In the genomic region with DNA sequence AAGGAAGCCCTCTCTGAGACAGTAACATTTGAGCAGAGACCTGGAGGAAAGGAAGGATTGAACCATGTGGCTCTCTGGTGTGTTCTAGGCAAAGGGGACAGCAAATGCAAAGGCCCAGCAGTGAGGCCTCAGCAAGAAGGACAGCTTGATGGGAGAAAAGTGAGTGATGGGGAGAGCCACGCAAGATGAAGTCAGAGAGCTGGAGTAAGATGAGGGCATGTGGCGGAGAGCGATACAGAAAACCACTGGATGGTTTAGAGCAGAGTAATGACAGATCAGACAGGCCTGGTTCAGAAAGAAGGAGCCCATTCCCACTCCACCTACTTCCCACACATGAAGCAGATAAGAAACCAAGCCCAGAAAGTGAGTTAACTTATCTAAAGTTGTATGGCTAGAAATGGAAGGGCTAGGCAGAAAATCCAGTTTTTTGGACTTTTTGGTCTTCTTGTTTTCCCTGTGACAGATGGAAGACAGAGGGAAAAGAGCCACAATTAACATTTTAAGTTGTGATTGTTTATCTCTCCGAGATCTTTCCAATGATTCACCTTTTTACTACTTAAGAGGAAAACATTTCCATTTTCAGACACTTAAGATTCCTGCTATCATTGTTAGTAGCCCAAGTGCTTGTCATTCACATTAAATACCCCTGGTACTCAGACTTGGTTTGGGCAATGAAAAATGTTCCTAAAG, we compare ENCODE assay signal across 9 cellular contexts. TPM values are rescaled to one million over a fixed set of nuclear protein-coding genes. Genes with fewer than 3 reads are reported as not detected.
A peak's percentile ranks its signal among the peaks of the same experiment; 100 is the strongest.
DNase-seq lines count a peak whose midpoint lies in the region; ATAC-seq and TF ChIP-seq lines count a peak whose summit lies in the region.
"Had no signal": no experiment of that assay in that cellular context is flagged by ENCODE, and none has a peak within 500 bp of the region (broad histone marks: within the 10 kb centered on the region; RNA-seq: fewer than 3 reads in every experiment).

No MANE protein-coding gene starts in this region.

- H4K20me1 ChIP-seq in hepatocyte (ENCODE audit: insufficient read depth, poor library complexity, severe bottlenecking) = no peaks in the 10 kb centered on the region

- H3K27me3 ChIP-seq in hepatocyte = peaks cover 7% of the 10 kb centered on the region

- CTCF ChIA-PET in activated CD4-positive, alpha-beta memory T cell treated with anti-CD3 and anti-CD28 coated beads for 36 hours (lab: Charles Lee) = interaction anchor here (1.0 to 2.6 kb wide), 2 partner anchors 16 to 202 kb away, joined by 3 to 10 read pairs; a partner anchor contains a TSS

- POLR2A ChIA-PET in activated CD4-positive, alpha-beta memory T cell treated with anti-CD3 and anti-CD28 coated beads for 36 hours (lab: Charles Lee) = interaction anchor here (1.1 kb wide), 1 partner anchor 10 kb away, joined by 3 read pairs; no protein-coding TSS in a partner anchor

- peak overlapping the region; percentile 89 for H3K4me3 Mint-ChIP-seq in T-helper 2 cell treated with Interferon-gamma antibody and Interleukin-4, amounts not matched to agents 5 μg/mL and 100 μg/mL, for 36 hours
- peak overlapping the region; percentile 89 for H3K4me3 Mint-ChIP-seq in activated CD4-positive, alpha-beta memory T cell treated with anti-CD3 and anti-CD28 coated beads for 36 hours
- peak overlapping the region; percentile 82 to 90 for H3K4me3 Mint-ChIP-seq in stimulated activated naive B cell treated with anti-CD40 and anti-IgM and Interleukin-4, amounts not matched to agents 10 μg/mL and 1 μg/mL and 100 μg/mL, for 72 hours

- no peak for ATAC-seq in stimulated activated naive B cell treated with anti-CD40 and anti-IgM and Interleukin-4, amounts not matched to agents 10 μg/mL and 1 μg/mL and 100 μg/mL, for 72 hours (replicated peaks)

- no peak for TF ChIP-seq CTCF in hepatocyte (IDR thresholded peaks at IDR 0.05; ENCODE audit: poor library complexity)

- peaks cover 9% of the 10 kb centered on the region for H3K27me3 Mint-ChIP-seq in T-helper 2 cell treated with Interferon-gamma antibody and Interleukin-4, amounts not matched to agents 5 μg/mL and 100 μg/mL, for 36 hours (ENCODE audit: low read depth)
- peaks cover 3% of the 10 kb centered on the region for H3K27me3 Mint-ChIP-seq in activated CD4-positive, alpha-beta memory T cell treated with anti-CD3 and anti-CD28 coated beads for 36 hours
- peaks cover 17 to 29% of the 10 kb centered on the region in 2 donors for H3K27me3 Mint-ChIP-seq in stimulated activated naive B cell treated with anti-CD40 and anti-IgM and Interleukin-4, amounts not matched to agents 10 μg/mL and 1 μg/mL and 100 μg/mL, for 72 hours

- H3K4me3 ChIP-seq in hepatocyte = peak overlapping the region; percentile 43

- no peaks in the 10 kb centered on the region for H3K9me2 ChIP-seq in hepatocyte (replicated peaks; ENCODE audit: insufficient read depth)

- H3K36me3 Mint-ChIP-seq in T-helper 2 cell treated with Interferon-gamma antibody and Interleukin-4, amounts not matched to agents 5 μg/mL and 100 μg/mL, for 36 hours (ENCODE audit: low read depth) = peaks cover 3% of the 10 kb centered on the region
- no peaks in the 10 kb centered on the region for H3K36me3 Mint-ChIP-seq in activated CD4-positive, alpha-beta memory T cell treated with anti-CD3 and anti-CD28 coated beads for 36 hours
- H3K36me3 Mint-ChIP-seq in stimulated activated naive B cell treated with anti-CD40 and anti-IgM and Interleukin-4, amounts not matched to agents 10 μg/mL and 1 μg/mL and 100 μg/mL, for 72 hours = peaks cover 0 to 4% of the 10 kb centered on the region in 2 donors

- H3K36me3 ChIP-seq in hepatocyte (replicated peaks; ENCODE audit: insufficient read depth, low read depth) = no peaks in the 10 kb centered on the region

- DNase-seq in T-helper 2 cell treated with Interferon-gamma antibody and Interleukin-4, amounts not matched to agents 5 μg/mL and 100 μg/mL, for 36 hours (ENCODE audit: low spot score) = no peak
- DNase-seq in T-helper 2 cell (no peak), hepatocyte (ENCODE audit: low spot score) (no peak), foreskin melanocyte (no peak), NCI-H510A (lab: John Stamatoyannopoulos, UW) (no peak), germinal center (ENCODE audit: low spot score) (no peak)
- DNase-seq in activated CD4-positive, alpha-beta memory T cell treated with anti-CD3 and anti-CD28 coated beads for 36 hours = no peak
- no peak for DNase-seq in stimulated activated naive B cell treated with anti-CD40 and anti-IgM and Interleukin-4, amounts not matched to agents 10 μg/mL and 1 μg/mL and 100 μg/mL, for 72 hours

- peaks cover 7% of the 10 kb centered on the region for H3K4me1 ChIP-seq in hepatocyte (ENCODE audit: insufficient read depth)

- H3K79me2 ChIP-seq in hepatocyte = no peaks in the 10 kb centered on the region

- H3K9me3 ChIP-seq in hepatocyte (ENCODE audit: low read depth) = no peaks in the 10 kb centered on the region

- H3K4me2 ChIP-seq in hepatocyte = peak overlapping the region; percentile 94

- H3K27ac ChIP-seq in hepatocyte = peak overlapping the region; percentile 31

- H3K9me3 Mint-ChIP-seq in T-helper 2 cell treated with Interferon-gamma antibody and Interleukin-4, amounts not matched to agents 5 μg/mL and 100 μg/mL, for 36 hours = peaks cover 4% of the 10 kb centered on the region
- H3K9me3 Mint-ChIP-seq in activated CD4-positive, alpha-beta memory T cell treated with anti-CD3 and anti-CD28 coated beads for 36 hours = peaks cover 3% of the 10 kb centered on the region
- H3K9me3 Mint-ChIP-seq in stimulated activated naive B cell treated with anti-CD40 and anti-IgM and Interleukin-4, amounts not matched to agents 10 μg/mL and 1 μg/mL and 100 μg/mL, for 72 hours = peaks cover 0 to 2% of the 10 kb centered on the region in 2 donors

- intact Hi-C loops in activated CD4-positive, alpha-beta memory T cell treated with anti-CD3 and anti-CD28 coated beads for 36 hours (cut with micrococcal nuclease) = loop anchor here (5.0 kb wide), 2 partner anchors 38 to 127 kb away; a partner anchor contains a TSS

- H2AFZ ChIP-seq in hepatocyte = peak overlapping the region; percentile 49

- 90% methylated on average over 4 of the region's 4 CpGs for WGBS in hepatocyte (ENCODE audit: low lambda C conversion rate, missing lambda C conversion rate)

- H3K27ac Mint-ChIP-seq in T-helper 2 cell treated with Interferon-gamma antibody and Interleukin-4, amounts not matched to agents 5 μg/mL and 100 μg/mL, for 36 hours = peak overlapping the region; percentile 84
- peak overlapping the region; percentile 85 for H3K27ac Mint-ChIP-seq in activated CD4-positive, alpha-beta memory T cell treated with anti-CD3 and anti-CD28 coated beads for 36 hours
- H3K27ac Mint-ChIP-seq in stimulated activated naive B cell treated with anti-CD40 and anti-IgM and Interleukin-4, amounts not matched to agents 10 μg/mL and 1 μg/mL and 100 μg/mL, for 72 hours = peak overlapping the region; percentile 91

- H3K4me1 Mint-ChIP-seq in T-helper 2 cell treated with Interferon-gamma antibody and Interleukin-4, amounts not matched to agents 5 μg/mL and 100 μg/mL, for 36 hours (ENCODE audit: low read depth) = peaks cover 17% of the 10 kb centered on the region
- H3K4me1 Mint-ChIP-seq in activated CD4-positive, alpha-beta memory T cell treated with anti-CD3 and anti-CD28 coated beads for 36 hours (ENCODE audit: low read depth) = peaks cover 42% of the 10 kb centered on the region
- peaks cover 9 to 16% of the 10 kb centered on the region in 2 donors for H3K4me1 Mint-ChIP-seq in stimulated activated naive B cell treated with anti-CD40 and anti-IgM and Interleukin-4, amounts not matched to agents 10 μg/mL and 1 μg/mL and 100 μg/mL, for 72 hours

RNA-seq across cellular contexts. Expression of a gene that starts 0.7 kb away (rescaled TPM):
- total RNA-seq in activated CD4-positive, alpha-beta memory T cell treated with anti-CD3 and anti-CD28 coated beads for 36 hours = 1 to 10 TPM; 3.4 to 4.3 TPM
- total RNA-seq in hepatocyte = 3.7 and 3.9 TPM in 2 replicates
- 2.3 TPM in 2 replicates for polyA plus RNA-seq in hepatocyte

RNA-seq across cellular contexts. Expression of a gene that starts 39.5 kb away (rescaled TPM):
- not detected for total RNA-seq in activated CD4-positive, alpha-beta memory T cell treated with anti-CD3 and anti-CD28 coated beads for 36 hours
- not detected in 2 replicates for total RNA-seq in hepatocyte
- not detected in 2 replicates for polyA plus RNA-seq in hepatocyte
- total RNA-seq: dermis blood vessel endothelial cell had no signal
